ENCODE assay signal across 1 cellular context in genomic region chr17:55348749-55349354, GRCh38.
TF ChIP-seq lines count a peak whose summit lies in the region.

No MANE protein-coding gene starts in this region.

TF ChIP-seq in HepG2, 621 proteins besides CTCF, POLR2A, EP300 and RAD21 (continued from another document):
- TF ChIP-seq, protein P1, sequence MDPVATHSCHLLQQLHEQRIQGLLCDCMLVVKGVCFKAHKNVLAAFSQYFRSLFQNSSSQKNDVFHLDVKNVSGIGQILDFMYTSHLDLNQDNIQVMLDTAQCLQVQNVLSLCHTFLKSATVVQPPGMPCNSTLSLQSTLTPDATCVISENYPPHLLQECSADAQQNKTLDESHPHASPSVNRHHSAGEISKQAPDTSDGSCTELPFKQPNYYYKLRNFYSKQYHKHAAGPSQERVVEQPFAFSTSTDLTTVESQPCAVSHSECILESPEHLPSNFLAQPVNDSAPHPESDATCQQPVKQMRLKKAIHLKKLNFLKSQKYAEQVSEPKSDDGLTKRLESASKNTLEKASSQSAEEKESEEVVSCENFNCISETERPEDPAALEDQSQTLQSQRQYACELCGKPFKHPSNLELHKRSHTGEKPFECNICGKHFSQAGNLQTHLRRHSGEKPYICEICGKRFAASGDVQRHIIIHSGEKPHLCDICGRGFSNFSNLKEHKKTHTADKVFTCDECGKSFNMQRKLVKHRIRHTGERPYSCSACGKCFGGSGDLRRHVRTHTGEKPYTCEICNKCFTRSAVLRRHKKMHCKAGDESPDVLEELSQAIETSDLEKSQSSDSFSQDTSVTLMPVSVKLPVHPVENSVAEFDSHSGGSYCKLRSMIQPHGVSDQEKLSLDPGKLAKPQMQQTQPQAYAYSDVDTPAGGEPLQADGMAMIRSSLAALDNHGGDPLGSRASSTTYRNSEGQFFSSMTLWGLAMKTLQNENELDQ (CRISPR knock-in tag; IDR thresholded peaks at IDR 0.05; ENCODE audit: borderline replicate concordance) = no peak
- no peak for TF ChIP-seq ZFP62 (CRISPR knock-in tag; IDR thresholded peaks at IDR 0.05)
- TF ChIP-seq ERF (CRISPR knock-in tag; IDR thresholded peaks at IDR 0.05) = peak; percentile 89
- TF ChIP-seq ZNF878 (CRISPR knock-in tag; IDR thresholded peaks at IDR 0.05) = no peak
- TF ChIP-seq, protein P2, sequence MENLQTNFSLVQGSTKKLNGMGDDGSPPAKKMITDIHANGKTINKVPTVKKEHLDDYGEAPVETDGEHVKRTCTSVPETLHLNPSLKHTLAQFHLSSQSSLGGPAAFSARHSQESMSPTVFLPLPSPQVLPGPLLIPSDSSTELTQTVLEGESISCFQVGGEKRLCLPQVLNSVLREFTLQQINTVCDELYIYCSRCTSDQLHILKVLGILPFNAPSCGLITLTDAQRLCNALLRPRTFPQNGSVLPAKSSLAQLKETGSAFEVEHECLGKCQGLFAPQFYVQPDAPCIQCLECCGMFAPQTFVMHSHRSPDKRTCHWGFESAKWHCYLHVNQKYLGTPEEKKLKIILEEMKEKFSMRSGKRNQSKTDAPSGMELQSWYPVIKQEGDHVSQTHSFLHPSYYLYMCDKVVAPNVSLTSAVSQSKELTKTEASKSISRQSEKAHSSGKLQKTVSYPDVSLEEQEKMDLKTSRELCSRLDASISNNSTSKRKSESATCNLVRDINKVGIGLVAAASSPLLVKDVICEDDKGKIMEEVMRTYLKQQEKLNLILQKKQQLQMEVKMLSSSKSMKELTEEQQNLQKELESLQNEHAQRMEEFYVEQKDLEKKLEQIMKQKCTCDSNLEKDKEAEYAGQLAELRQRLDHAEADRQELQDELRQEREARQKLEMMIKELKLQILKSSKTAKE (CRISPR knock-in tag; IDR thresholded peaks at IDR 0.05; ENCODE audit: borderline replicate concordance) = no peak
- no peak for TF ChIP-seq ZBTB7A (CRISPR knock-in tag; IDR thresholded peaks at IDR 0.05)
- TF ChIP-seq ZNF547 (CRISPR knock-in tag; IDR thresholded peaks at IDR 0.05) = no peak
- no peak for TF ChIP-seq ZNF354B (CRISPR knock-in tag; IDR thresholded peaks at IDR 0.05)
- TF ChIP-seq ZNF503 (CRISPR knock-in tag; IDR thresholded peaks at IDR 0.05) = no peak
- TF ChIP-seq SP4 (CRISPR knock-in tag; IDR thresholded peaks at IDR 0.05) = no peak
- no peak for TF ChIP-seq HMG20A (CRISPR knock-in tag; IDR thresholded peaks at IDR 0.05; ENCODE audit: borderline replicate concordance)
- no peak for TF ChIP-seq FOXO1 (CRISPR knock-in tag; IDR thresholded peaks at IDR 0.05)
- no peak; the same call in 1 of the 2 replicates for TF ChIP-seq NFYC (CRISPR knock-in tag; IDR thresholded peaks at IDR 0.05)
